ENCODE assay signal across 28 cellular contexts in genomic region chr3:70806556-70806955, GRCh38.
"Had no signal": no experiment of that assay in that cellular context is flagged by ENCODE, and none has a peak within 500 bp of the region (broad histone marks: within the 10 kb centered on the region; RNA-seq: fewer than 3 reads in every experiment).

No MANE protein-coding gene starts in this region.

- H3K27ac ChIP-seq: hepatocyte, lower lobe of right lung, neutrophil, ovary, stomach, testis, thyroid gland, transverse colon, upper lobe of left lung, vagina had no signal

- H3K9me3 Mint-ChIP-seq: mesothelial cell of epicardium; naive B cell; natural killer cell treated with Interleukin-12 subunit alpha and Interleukin-12 subunit beta and Interleukin-15 and Interleukin-18, amount 100 ng/mL, for 72 hours; stimulated activated naive B cell treated with anti-CD40 and anti-IgM and Interleukin-4, amounts not matched to agents 10 μg/mL and 1 μg/mL and 100 μg/mL, for 72 hours had no signal

- H3K36me3 ChIP-seq: lower lobe of right lung, neutrophil, ovary, stomach, thyroid gland, transverse colon, upper lobe of left lung, vagina had no signal

- H3K27ac Mint-ChIP-seq: mesothelial cell of epicardium; natural killer cell treated with Interleukin-12 subunit alpha and Interleukin-12 subunit beta and Interleukin-15 and Interleukin-18, amount 100 ng/mL, for 72 hours; progenitor cell of endocrine pancreas; stimulated activated naive B cell treated with anti-CD40 and anti-IgM and Interleukin-4, amounts not matched to agents 10 μg/mL and 1 μg/mL and 100 μg/mL, for 72 hours had no signal

- H3K36me3 Mint-ChIP-seq: mesothelial cell of epicardium; naive B cell; natural killer cell treated with Interleukin-12 subunit alpha and Interleukin-12 subunit beta and Interleukin-15 and Interleukin-18, amount 100 ng/mL, for 72 hours; stimulated activated naive B cell treated with anti-CD40 and anti-IgM and Interleukin-4, amounts not matched to agents 10 μg/mL and 1 μg/mL and 100 μg/mL, for 72 hours had no signal

- H3K27me3 ChIP-seq: hepatocyte, neutrophil, ovary, stomach, testis, thyroid gland, transverse colon, upper lobe of left lung, vagina had no signal

- H3K4me3 Mint-ChIP-seq: mesothelial cell of epicardium; naive B cell; natural killer cell treated with Interleukin-12 subunit alpha and Interleukin-12 subunit beta and Interleukin-15 and Interleukin-18, amount 100 ng/mL, for 72 hours; stimulated activated naive B cell treated with anti-CD40 and anti-IgM and Interleukin-4, amounts not matched to agents 10 μg/mL and 1 μg/mL and 100 μg/mL, for 72 hours had no signal

- H3K4me1 ChIP-seq: lower lobe of right lung, stomach, testis, thyroid gland, transverse colon, vagina had no signal

- H3K9me3 ChIP-seq: lower lobe of right lung, neutrophil, ovary, stomach, testis, thyroid gland, transverse colon, upper lobe of left lung, vagina had no signal

- H3K27me3 Mint-ChIP-seq: progenitor cell of endocrine pancreas had no signal

- H3K4me3 ChIP-seq: hepatocyte, lower lobe of right lung, ovary, skin epidermis, stomach, testis, thyroid gland, transverse colon, upper lobe of left lung, vagina had no signal

- ATAC-seq: left cardiac atrium; left lobe of liver; lower lobe of right lung; natural killer cell treated with Interleukin-12 subunit alpha and Interleukin-12 subunit beta and Interleukin-15 and Interleukin-18, amount 100 ng/mL, for 72 hours; sciatic nerve; stimulated activated naive B cell treated with anti-CD40 and anti-IgM and Interleukin-4, amounts not matched to agents 10 μg/mL and 1 μg/mL and 100 μg/mL, for 72 hours; stimulated activated naive CD8-positive, alpha-beta T cell treated with anti-CD3 and anti-CD28 coated beads, Interleukin-15, Interleukin-2, amounts not matched to agents 100 U/mL and 50 U/mL, for 24 hours had no signal

- H3K4me1 Mint-ChIP-seq: naive B cell; stimulated activated naive B cell treated with anti-CD40 and anti-IgM and Interleukin-4, amounts not matched to agents 10 μg/mL and 1 μg/mL and 100 μg/mL, for 72 hours had no signal

- DNase-seq: kidney glomerular epithelial cell; left cardiac atrium; lower lobe of right lung; mesendoderm; naive B cell; occipital lobe; ovary; right cardiac atrium; stimulated activated CD4-positive, alpha-beta T cell treated with anti-CD3 and anti-CD28 coated beads, Interleukin-12 subunit alpha, Interleukin-12 subunit beta, amount 100 ng/mL, for 4 hours; stimulated activated CD4-positive, alpha-beta T cell treated with anti-CD3 and anti-CD28 coated beads, Interleukin-15, amount 100 ng/mL, for 24 hours; stimulated activated CD4-positive, alpha-beta T cell treated with anti-CD3 and anti-CD28 coated beads, Interleukin-2, amount 100 ng/mL, for 24 hours; stimulated activated CD4-positive, alpha-beta T cell treated with anti-CD3 and anti-CD28 coated beads, Interleukin-4, amount 100 ng/mL, for 1 hour; stimulated activated naive B cell treated with anti-CD40 and anti-IgM and Interleukin-4, amounts not matched to agents 10 μg/mL and 1 μg/mL and 100 μg/mL, for 72 hours; stimulated activated naive CD8-positive, alpha-beta T cell treated with anti-CD3 and anti-CD28 coated beads, Interleukin-15, Interleukin-2, amounts not matched to agents 100 U/mL and 50 U/mL, for 24 hours; stomach; testis; thyroid gland; transverse colon; upper lobe of left lung had no signal
